In the genomic region with DNA sequence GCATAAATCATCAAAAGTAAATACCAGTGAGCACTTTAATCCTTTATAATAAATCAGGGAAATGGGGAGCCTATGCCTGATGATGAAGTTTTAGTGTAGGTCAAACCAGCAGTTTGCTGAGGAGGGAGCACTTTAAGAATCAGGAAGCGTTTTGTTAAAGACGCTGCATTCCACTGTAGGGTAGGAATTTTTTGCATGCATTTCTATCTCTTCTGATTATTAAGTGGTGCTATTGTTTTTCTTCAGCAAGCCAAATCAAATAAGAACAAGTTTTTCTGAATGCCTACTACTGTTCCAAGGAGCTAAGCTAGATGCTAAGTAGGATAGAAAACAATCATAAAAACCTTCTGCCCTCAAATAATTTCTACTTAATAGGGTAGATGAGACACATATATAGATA, we compare ENCODE assay signal across 29 cellular contexts.
"Had no signal": no experiment of that assay in that cellular context is flagged by ENCODE, and none has a peak within 500 bp of the region (broad histone marks: within the 10 kb centered on the region; RNA-seq: fewer than 3 reads in every experiment).

No MANE protein-coding gene starts in this region.

- H3K27ac Mint-ChIP-seq: activated CD4-positive, alpha-beta memory T cell treated with anti-CD3 and anti-CD28 coated beads, Interleukin-2, amount 10 ng/mL, durations not matched to agents 7 days and 5 days; activated CD4-positive, alpha-beta T cell treated with anti-CD3 and anti-CD28 coated beads for 36 hours; activated CD8-positive, alpha-beta memory T cell treated with anti-CD3 and anti-CD28 coated beads, Interleukin-2, amount 10 ng/mL, durations not matched to agents 7 days and 5 days; activated naive CD8-positive, alpha-beta T cell treated with anti-CD3 and anti-CD28 coated beads for 36 hours had no signal

- FAIRE-seq: TTC549 had no signal

- H3K4me3 ChIP-seq: SJCRH30, SK-N-MC had no signal

- H3K4me3 Mint-ChIP-seq: activated CD4-positive, alpha-beta memory T cell treated with anti-CD3 and anti-CD28 coated beads, Interleukin-2, amount 10 ng/mL, durations not matched to agents 7 days and 5 days; activated CD4-positive, alpha-beta T cell treated with anti-CD3 and anti-CD28 coated beads for 36 hours; activated CD8-positive, alpha-beta memory T cell treated with anti-CD3 and anti-CD28 coated beads, Interleukin-2, amount 10 ng/mL, durations not matched to agents 7 days and 5 days; activated naive CD8-positive, alpha-beta T cell treated with anti-CD3 and anti-CD28 coated beads for 36 hours had no signal

- H3K27me3 Mint-ChIP-seq: activated CD4-positive, alpha-beta memory T cell treated with anti-CD3 and anti-CD28 coated beads, Interleukin-2, amount 10 ng/mL, durations not matched to agents 7 days and 5 days; activated CD4-positive, alpha-beta T cell treated with anti-CD3 and anti-CD28 coated beads for 36 hours; activated CD8-positive, alpha-beta memory T cell treated with anti-CD3 and anti-CD28 coated beads, Interleukin-2, amount 10 ng/mL, durations not matched to agents 7 days and 5 days; activated naive CD8-positive, alpha-beta T cell treated with anti-CD3 and anti-CD28 coated beads for 36 hours had no signal

- H3K27ac ChIP-seq: brain microvascular endothelial cell, KMS-11, SJCRH30, SK-N-MC had no signal

- DNase-seq: activated CD4-positive, alpha-beta memory T cell treated with anti-CD3 and anti-CD28 coated beads, Interleukin-2, amount 10 ng/mL, durations not matched to agents 7 days and 5 days; activated CD4-positive, alpha-beta T cell treated with anti-CD3 and anti-CD28 coated beads for 36 hours; activated CD4-positive, alpha-beta T cell treated with anti-CD3 and anti-CD28 coated beads, Interleukin-2, amount 50 U/mL, for 1 hour; activated CD8-positive, alpha-beta memory T cell treated with anti-CD3 and anti-CD28 coated beads for 24 hours; activated CD8-positive, alpha-beta memory T cell treated with anti-CD3 and anti-CD28 coated beads, Interleukin-2, amount 10 ng/mL, durations not matched to agents 7 days and 5 days; activated CD8-positive, alpha-beta memory T cell treated with anti-CD3 and anti-CD28 coated beads, Interleukin-2, amount 50 U/mL, for 48 hours; activated effector memory CD4-positive, alpha-beta T cell treated with Interleukin-2 at 50 U/mL for 16 hours; activated naive CD4-positive, alpha-beta T cell treated with anti-CD3 and anti-CD28 coated beads, Interleukin-2, amount 50 U/mL, for 16 hours; activated naive CD8-positive, alpha-beta T cell treated with anti-CD3 and anti-CD28 coated beads for 36 hours; activated T-cell treated with anti-CD3 and anti-CD28 coated beads, Interleukin-2, amount 50 U/mL, for 48 hours; amniotic stem cell; aorta; brain microvascular endothelial cell; central memory CD4-positive, alpha-beta T cell; NCI-H1105; NCI-H1417 treated with DMSO at 0.1 percent for 48 hours; NCI-H187 treated with DMSO at 0.1 percent for 48 hours; NCI-H2081; NCI-H226; NCI-H446 treated with DMSO at 0.1 percent for 48 hours; NCI-H524; SHP77; SJCRH30; T1000 had no signal

- H3K4me1 ChIP-seq: SJCRH30 had no signal

- H3K9me3 Mint-ChIP-seq: activated naive CD8-positive, alpha-beta T cell treated with anti-CD3 and anti-CD28 coated beads for 36 hours had no signal

- H3K27me3 ChIP-seq: brain microvascular endothelial cell, SJCRH30 had no signal

- H3K9ac ChIP-seq: KMS-11 had no signal

- ATAC-seq: activated CD4-positive, alpha-beta T cell treated with anti-CD3 and anti-CD28 coated beads for 36 hours; activated CD4-positive, CD25-positive, alpha-beta regulatory T cell treated with anti-CD3 and anti-CD28 coated beads, Interleukin-2, amount 50 U/mL, for 24 hours; activated CD8-positive, alpha-beta memory T cell treated with anti-CD3 and anti-CD28 coated beads, Interleukin-2, amount 10 ng/mL, durations not matched to agents 7 days and 5 days; Panc1 had no signal

- H3K4me1 Mint-ChIP-seq: activated CD4-positive, alpha-beta memory T cell treated with anti-CD3 and anti-CD28 coated beads, Interleukin-2, amount 10 ng/mL, durations not matched to agents 7 days and 5 days; activated CD4-positive, alpha-beta T cell treated with anti-CD3 and anti-CD28 coated beads for 36 hours; activated CD8-positive, alpha-beta memory T cell treated with anti-CD3 and anti-CD28 coated beads, Interleukin-2, amount 10 ng/mL, durations not matched to agents 7 days and 5 days; activated naive CD8-positive, alpha-beta T cell treated with anti-CD3 and anti-CD28 coated beads for 36 hours had no signal

- H3K36me3 Mint-ChIP-seq: activated CD8-positive, alpha-beta memory T cell treated with anti-CD3 and anti-CD28 coated beads, Interleukin-2, amount 10 ng/mL, durations not matched to agents 7 days and 5 days; activated naive CD8-positive, alpha-beta T cell treated with anti-CD3 and anti-CD28 coated beads for 36 hours had no signal

- H3K36me3 ChIP-seq: brain microvascular endothelial cell, SJCRH30 had no signal

- H3K9me3 ChIP-seq: SJCRH30 had no signal

- H3K4me2 ChIP-seq: KMS-11 had no signal
